40 cellular contexts compared by ENCODE assay signal in the genomic region with DNA sequence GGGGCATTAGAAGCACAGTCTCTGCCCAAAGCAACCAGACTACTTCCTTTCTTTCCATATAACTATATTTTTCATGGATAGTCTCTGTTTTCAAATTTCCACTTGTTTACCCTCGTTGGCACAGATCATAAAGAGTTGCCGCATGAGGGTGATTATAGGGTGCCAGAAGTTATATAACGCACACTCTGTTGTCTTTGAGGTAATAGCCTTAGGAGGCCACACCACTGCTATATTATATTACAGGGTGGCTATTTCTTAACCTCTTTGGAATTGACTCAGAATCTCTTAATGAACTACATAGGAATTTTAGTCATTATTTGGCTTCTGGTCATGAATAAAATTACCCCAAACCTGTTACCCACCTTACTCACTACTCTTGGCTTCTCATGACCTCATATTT.
"Had no signal": no experiment of that assay in that cellular context is flagged by ENCODE, and none has a peak within 500 bp of the region (broad histone marks: within the 10 kb centered on the region; RNA-seq: fewer than 3 reads in every experiment).

No MANE protein-coding gene starts in this region.

- H3K27me3 Mint-ChIP-seq: activated B cell treated with CpG ODN at 0.5 μM for 24 hours; activated CD4-positive, alpha-beta memory T cell treated with anti-CD3 and anti-CD28 coated beads for 36 hours; activated CD4-positive, alpha-beta T cell treated with anti-CD3 and anti-CD28 coated beads, Interleukin-2, amount 10 ng/mL, durations not matched to agents 24 days and 14 days; activated CD8-positive, alpha-beta T cell treated with anti-CD3 and anti-CD28 coated beads for 36 hours; activated naive CD8-positive, alpha-beta T cell treated with anti-CD3 and anti-CD28 coated beads for 36 hours; activated T-helper 17 cell treated with anti-CD3 and anti-CD28 coated beads, Interleukin-2, amount 50 U/mL, for 72 hours; central memory CD8-positive, alpha-beta T cell had no signal

- H3K36me3 Mint-ChIP-seq: activated CD4-positive, alpha-beta memory T cell treated with anti-CD3 and anti-CD28 coated beads for 36 hours; activated naive CD4-positive, alpha-beta T cell treated with anti-CD3 and anti-CD28 coated beads, Interleukin-2, amount 50 U/mL, for 72 hours had no signal

- H3K4me1 ChIP-seq: adrenal gland, body of pancreas, breast epithelium had no signal

- H3K4me3 Mint-ChIP-seq: activated B cell treated with CpG ODN at 0.5 μM for 24 hours; activated CD4-positive, alpha-beta memory T cell treated with anti-CD3 and anti-CD28 coated beads for 36 hours; activated CD4-positive, alpha-beta T cell treated with anti-CD3 and anti-CD28 coated beads, Interleukin-2, amount 10 ng/mL, durations not matched to agents 24 days and 14 days; activated CD8-positive, alpha-beta T cell treated with anti-CD3 and anti-CD28 coated beads for 36 hours; activated naive CD4-positive, alpha-beta T cell treated with anti-CD3 and anti-CD28 coated beads for 36 hours; activated naive CD8-positive, alpha-beta T cell treated with anti-CD3 and anti-CD28 coated beads for 36 hours; activated T-cell treated with anti-CD3 and anti-CD28 coated beads, Interleukin-2, amount 50 U/mL, for 4 hours; activated T-cell treated with anti-CD3 and anti-CD28 coated beads, Interleukin-2, amount 50 U/mL, for 72 hours; activated T-helper 1 cell treated with anti-CD3 and anti-CD28 coated beads, Interleukin-12 subunit alpha, Interleukin-12 subunit beta, Interleukin-2, Interleukin-4 antibody, amounts not matched to agents 30 ng/mL and 10 ng/mL and 1 ng/mL, durations not matched to agents 14 hours and 24 hours and 36 hours; activated T-helper 17 cell treated with anti-CD3 and anti-CD28 coated beads, Interleukin-2, amount 50 U/mL, for 72 hours; central memory CD8-positive, alpha-beta T cell; T-helper 1 cell treated with Interleukin-12 subunit alpha and Interleukin-12 subunit beta and Interleukin-4 antibody, amounts not matched to agents 30 μg/mL and 1 μg/mL, for 36 hours; T-helper 2 cell treated with Interferon-gamma antibody and Interleukin-4, amounts not matched to agents 5 μg/mL and 100 μg/mL, for 36 hours had no signal

- H3K27me3 ChIP-seq: adrenal gland, body of pancreas, brain microvascular endothelial cell, breast epithelium, cardiac muscle cell had no signal

- H3K36me3 ChIP-seq: adrenal gland, brain microvascular endothelial cell, breast epithelium, cardiac muscle cell had no signal

- H3K27ac ChIP-seq: adrenal gland, body of pancreas, brain microvascular endothelial cell, breast epithelium, cardiac muscle cell, VCaP had no signal

- DNase-seq: activated B cell treated with CpG ODN at 0.5 μM for 24 hours; activated CD4-positive, alpha-beta memory T cell treated with anti-CD3 and anti-CD28 coated beads for 36 hours; activated CD4-positive, alpha-beta T cell treated with anti-CD3 and anti-CD28 coated beads for 4 hours; activated CD4-positive, alpha-beta T cell treated with anti-CD3 and anti-CD28 coated beads, Interleukin-2, amount 10 ng/mL, durations not matched to agents 24 days and 14 days; activated CD4-positive, alpha-beta T cell treated with anti-CD3 and anti-CD28 coated beads, Interleukin-2, amount 50 U/mL, for 1 hour; activated CD4-positive, alpha-beta T cell treated with anti-CD3 and anti-CD28 coated beads, Interleukin-2, amount 50 U/mL, for 4 hours; activated CD4-positive, CD25-positive, alpha-beta regulatory T cell treated with anti-CD3 and anti-CD28 coated beads, Interleukin-2, amount 50 U/mL, for 72 hours; activated CD8-positive, alpha-beta memory T cell treated with anti-CD3 and anti-CD28 coated beads, Interleukin-2, amount 50 U/mL, for 4 hours; activated CD8-positive, alpha-beta T cell treated with anti-CD3 and anti-CD28 coated beads for 36 hours; activated effector memory CD4-positive, alpha-beta T cell treated with anti-CD3 and anti-CD28 coated beads, Interleukin-2, amount 50 U/mL, for 16 hours; activated gamma-delta T cell treated with Interleukin-2 at 50 U/mL for 16 hours; activated naive CD4-positive, alpha-beta T cell; activated naive CD4-positive, alpha-beta T cell treated with anti-CD3 and anti-CD28 coated beads for 36 hours; activated naive CD4-positive, alpha-beta T cell treated with anti-CD3 and anti-CD28 coated beads, Interleukin-2, amount 50 U/mL, for 16 hours; activated naive CD8-positive, alpha-beta T cell treated with anti-CD3 and anti-CD28 coated beads for 36 hours; activated T-cell treated with anti-CD3 and anti-CD28 coated beads for 4 hours; activated T-cell treated with anti-CD3 and anti-CD28 coated beads, Interleukin-2, amount 50 U/mL, for 1 hour; activated T-cell treated with anti-CD3 and anti-CD28 coated beads, Interleukin-2, amount 50 U/mL, for 4 hours; activated T-cell treated with anti-CD3 and anti-CD28 coated beads, Interleukin-2, amount 50 U/mL, for 72 hours; adrenal gland; amniotic stem cell; aorta; body of pancreas; brain microvascular endothelial cell; caudate nucleus; cerebellar nuclear complex; T-helper 1 cell; T-helper 2 cell; T-helper 9 cell had no signal

- H3K27ac Mint-ChIP-seq: activated B cell treated with CpG ODN at 0.5 μM for 24 hours; activated CD4-positive, alpha-beta memory T cell treated with anti-CD3 and anti-CD28 coated beads for 36 hours; activated CD4-positive, alpha-beta T cell treated with anti-CD3 and anti-CD28 coated beads, Interleukin-2, amount 10 ng/mL, durations not matched to agents 24 days and 14 days; activated CD8-positive, alpha-beta T cell treated with anti-CD3 and anti-CD28 coated beads for 36 hours; activated naive CD4-positive, alpha-beta T cell treated with anti-CD3 and anti-CD28 coated beads for 36 hours; activated naive CD4-positive, alpha-beta T cell treated with anti-CD3 and anti-CD28 coated beads, Interleukin-2, amount 50 U/mL, for 72 hours; activated naive CD8-positive, alpha-beta T cell treated with anti-CD3 and anti-CD28 coated beads for 36 hours; activated T-cell treated with anti-CD3 and anti-CD28 coated beads, Interleukin-2, amount 50 U/mL, for 72 hours; activated T-helper 1 cell treated with anti-CD3 and anti-CD28 coated beads, Interleukin-12 subunit alpha, Interleukin-12 subunit beta, Interleukin-2, Interleukin-4 antibody, amounts not matched to agents 30 ng/mL and 10 ng/mL and 1 ng/mL, durations not matched to agents 14 hours and 24 hours and 36 hours; activated T-helper 17 cell treated with anti-CD3 and anti-CD28 coated beads, Interleukin-2, amount 50 U/mL, for 72 hours; T-helper 1 cell treated with Interleukin-12 subunit alpha and Interleukin-12 subunit beta and Interleukin-4 antibody, amounts not matched to agents 30 μg/mL and 1 μg/mL, for 36 hours; T-helper 2 cell treated with Interferon-gamma antibody and Interleukin-4, amounts not matched to agents 5 μg/mL and 100 μg/mL, for 36 hours had no signal

- H3K9me3 Mint-ChIP-seq: activated B cell treated with CpG ODN at 0.5 μM for 24 hours; activated naive CD4-positive, alpha-beta T cell treated with anti-CD3 and anti-CD28 coated beads for 36 hours; activated naive CD4-positive, alpha-beta T cell treated with anti-CD3 and anti-CD28 coated beads, Interleukin-2, amount 50 U/mL, for 72 hours; activated naive CD8-positive, alpha-beta T cell treated with anti-CD3 and anti-CD28 coated beads for 36 hours; activated T-cell treated with anti-CD3 and anti-CD28 coated beads, Interleukin-2, amount 50 U/mL, for 4 hours; activated T-cell treated with anti-CD3 and anti-CD28 coated beads, Interleukin-2, amount 50 U/mL, for 72 hours; activated T-helper 1 cell treated with anti-CD3 and anti-CD28 coated beads, Interleukin-12 subunit alpha, Interleukin-12 subunit beta, Interleukin-2, Interleukin-4 antibody, amounts not matched to agents 30 ng/mL and 10 ng/mL and 1 ng/mL, durations not matched to agents 14 hours and 24 hours and 36 hours; activated T-helper 17 cell treated with anti-CD3 and anti-CD28 coated beads, Interleukin-2, amount 50 U/mL, for 72 hours; central memory CD8-positive, alpha-beta T cell; T-helper 1 cell treated with Interleukin-12 subunit alpha and Interleukin-12 subunit beta and Interleukin-4 antibody, amounts not matched to agents 30 μg/mL and 1 μg/mL, for 36 hours; T-helper 2 cell treated with Interferon-gamma antibody and Interleukin-4, amounts not matched to agents 5 μg/mL and 100 μg/mL, for 36 hours had no signal

- FAIRE-seq: astrocyte, TTC549 had no signal

- ATAC-seq: activated CD8-positive, alpha-beta T cell treated with anti-CD3 and anti-CD28 coated beads for 36 hours; activated naive CD4-positive, alpha-beta T cell treated with anti-CD3 and anti-CD28 coated beads, Interleukin-2, amount 50 U/mL, for 72 hours; activated T-cell treated with anti-CD3 and anti-CD28 coated beads, Interleukin-2, amount 50 U/mL, for 4 hours; activated T-cell treated with anti-CD3 and anti-CD28 coated beads, Interleukin-2, amount 50 U/mL, for 72 hours; activated T-helper 17 cell treated with anti-CD3 and anti-CD28 coated beads, Interleukin-2, amount 50 U/mL, for 72 hours; body of pancreas had no signal

- H3K9me3 ChIP-seq: adrenal gland, body of pancreas, breast epithelium had no signal

- H3K4me3 ChIP-seq: adrenal gland, body of pancreas, breast epithelium, cardiac muscle cell had no signal

- H3K4me1 Mint-ChIP-seq: activated T-helper 17 cell treated with anti-CD3 and anti-CD28 coated beads, Interleukin-2, amount 50 U/mL, for 72 hours had no signal
